In genomic region chr22:45212306-45212709, GRCh38 we compare ENCODE assay signal across 8 cellular contexts. TPM values are rescaled to one million over a fixed set of nuclear protein-coding genes. Genes with fewer than 3 reads are reported as not detected.
A peak's percentile ranks its signal among the peaks of the same experiment; 100 is the strongest.
DNase-seq lines count a peak whose midpoint lies in the region; ATAC-seq, FAIRE-seq and TF ChIP-seq lines count a peak whose summit lies in the region.

No MANE protein-coding gene starts in this region.

- peaks cover 0 to 36% of the 10 kb centered on the region in 2 experiments; a peak in 3 of 5 replicates for H3K4me1 ChIP-seq in K562 (replicated peaks in 1 of 2; ENCODE audit: control insufficient read depth in 2 of 2, insufficient read depth in 2 of 2, low read length in 2 of 2)
- H3K4me1 ChIP-seq in iPS-20b (ENCODE audit: insufficient read depth, low read length): peaks cover 15% of the 10 kb centered on the region
- H3K4me1 ChIP-seq in skeletal muscle tissue (ENCODE audit: control insufficient read depth in 3 of 3, insufficient read depth in 3 of 3, low read length in 3 of 3): peaks cover 18 to 43% (median 28%) of the 10 kb centered on the region in 3 donors

- 4% methylated on average over 11 of the region's 14 CpGs for WGBS in K562 (ENCODE audit: insufficient coverage, low coverage, missing lambda C conversion rate)

- H3K36me3 ChIP-seq in K562 (ENCODE audit: control insufficient read depth, insufficient read depth, low read length) (no peaks in the 10 kb centered on the region), iPS-20b (ENCODE audit: insufficient read depth, low read depth, low read length) (no peaks in the 10 kb centered on the region), skeletal muscle tissue (ENCODE audit: control insufficient read depth in 3 of 3, insufficient read depth in 3 of 3, low read length in 3 of 3) (peaks cover 0 to 4% (median 3%) of the 10 kb centered on the region in 3 donors)

- ATAC-seq in K562 (peak; percentile 51), HG02642 (IDR thresholded peaks at IDR 0.05; ENCODE audit: poor library complexity, unreplicated experiment) (no peak), GM18861 (IDR thresholded peaks at IDR 0.05; ENCODE audit: unreplicated experiment) (no peak)

- no peak for FAIRE-seq in K562 (lab: Jason Lieb, UNC)

- peaks cover 22% of the 10 kb centered on the region; the same call in 1 of the 2 replicates for H4K20me1 ChIP-seq in K562 (replicated peaks; ENCODE audit: control insufficient read depth, insufficient read depth, low read length)

- H3K4me3 ChIP-seq in K562 (no peak overlapping the region), iPS-20b (ENCODE audit: low read length) (no peak overlapping the region), skeletal muscle tissue (ENCODE audit: low read length in 3 of 3) (peak overlapping the region; percentile 65 to 82 (median 70))

- peak overlapping the region in 1 of 2 experiments; percentile 35; a peak in 1 of 4 replicates for H3K9ac ChIP-seq in K562 (ENCODE audit: insufficient read depth in 1 of 2, low read depth in 2 of 2, low read length in 2 of 2)
- H3K9ac ChIP-seq in iPS-20b (ENCODE audit: low read depth, low read length): peak overlapping the region; percentile 45; the same call in 1 of the 2 replicates
- peak overlapping the region; percentile 43 to 78 (median 68) for H3K9ac ChIP-seq in skeletal muscle tissue (ENCODE audit: low read depth in 1 of 3, low read length in 3 of 3)

- BruUV-seq in K562 (replicated peaks; lab: Mats Ljungman, UMichigan): no TSS peak

- no peak overlapping the region for H3K4me2 ChIP-seq in K562 (ENCODE audit: insufficient read depth, low read length)

- H2AFZ ChIP-seq in K562 (ENCODE audit: low read depth, low read length): no peak overlapping the region

- no peak for TF ChIP-seq CTCF in K562 (IDR thresholded peaks at IDR 0.05 in 2 of 3, conservative IDR thresholded peaks at IDR 0.05 in 1 of 3; ENCODE audit: insufficient read depth in 2 of 3, low read depth in 1 of 3, low read length in 3 of 3)

- H3K9me3 ChIP-seq in K562 (replicated peaks; ENCODE audit: control insufficient read depth, insufficient read depth, low read depth, low read length) (no peaks in the 10 kb centered on the region), iPS-20b (ENCODE audit: insufficient read depth, low read depth, low read length) (no peaks in the 10 kb centered on the region), skeletal muscle tissue (ENCODE audit: control insufficient read depth in 3 of 3, low read length in 3 of 3) (no peaks in the 10 kb centered on the region)

- POLR2A ChIA-PET in K562 (lab: Yijun Ruan, JAX): interaction anchor here (0.9 kb wide), 1 partner anchor 22 kb away, joined by 3 read pairs; no protein-coding TSS in a partner anchor

- DNase-seq in HCEC 1CT: peak; percentile 80
- DNase-seq in K562 (ENCODE audit: extremely low read depth in 1 of 4, low spot score in 3 of 4): peak in 2 of 4 experiments; percentile 12 to 13
- no peak for DNase-seq in activated naive CD4-positive, alpha-beta T cell (lab: John Stamatoyannopoulos, UW)
- no peak for DNase-seq in effector CD8-positive, alpha-beta T cell (lab: John Stamatoyannopoulos, UW)

- intact Hi-C loops in K562 (cut with micrococcal nuclease): no loop called here

- no peaks in the 10 kb centered on the region for H3K79me2 ChIP-seq in K562 (ENCODE audit: control insufficient read depth, insufficient read depth, low read length)

- TF ChIP-seq RAD21 in K562 (CRISPR knock-in tag; conservative IDR thresholded peaks at IDR 0.05 in 1 of 2, IDR thresholded peaks at IDR 0.05 in 1 of 2): no peak

- TF ChIP-seq EP300 in K562 (IDR thresholded peaks at IDR 0.05; ENCODE audit: low read length): no peak

- H3K27me3 ChIP-seq in K562 (ENCODE audit: control insufficient read depth in 2 of 2, insufficient read depth in 2 of 2, low read length in 2 of 2) (peaks cover 0 to 8% of the 10 kb centered on the region in 2 experiments; a peak in 2 of 5 replicates), iPS-20b (ENCODE audit: insufficient read depth, low read length) (no peaks in the 10 kb centered on the region), skeletal muscle tissue (ENCODE audit: control insufficient read depth in 3 of 3, insufficient read depth in 3 of 3, low read length in 3 of 3) (no peaks in the 10 kb centered on the region)

- in situ Hi-C loops in K562 (cut with MboI): no loop called here

- CTCF ChIA-PET in K562 (lab: Yijun Ruan, JAX; ENCODE audit: low intra/inter-chr PET ratio): no interaction called here

- no peak overlapping the region for H3K27ac ChIP-seq in K562 (ENCODE audit: extremely low read depth, low read depth, low read length)
- no peak overlapping the region for H3K27ac ChIP-seq in iPS-20b (ENCODE audit: low read length)
- H3K27ac ChIP-seq in skeletal muscle tissue (ENCODE audit: low read depth, low read length): peak overlapping the region; percentile 63

- H3K9me1 ChIP-seq in K562 (ENCODE audit: control insufficient read depth, insufficient read depth, low read length): no peaks in the 10 kb centered on the region

- TF ChIP-seq POLR2A in K562 (conservative IDR thresholded peaks at IDR 0.05): no peak

TF ChIP-seq in K562, 482 proteins besides CTCF, POLR2A, EP300 and RAD21 (continues in another document):
- no peak for TF ChIP-seq MNT (conservative IDR thresholded peaks at IDR 0.05)
- TF ChIP-seq HCFC1 (IDR thresholded peaks at IDR 0.05; ENCODE audit: low read depth, low read length): no peak
- TF ChIP-seq ZBTB7A (IDR thresholded peaks at IDR 0.05; ENCODE audit: borderline replicate concordance, control insufficient read depth, low read depth, low read length): no peak
- no peak for TF ChIP-seq ZNF551 (CRISPR knock-in tag; IDR thresholded peaks at IDR 0.05)
- peak; percentile 43; the same call in 1 of the 2 replicates for TF ChIP-seq C11orf30 (IDR thresholded peaks at IDR 0.05; ENCODE audit: low read depth)
- no peak for TF ChIP-seq POLR3G (IDR thresholded peaks at IDR 0.05; ENCODE audit: extremely low read depth, insufficient read length, insufficient replicate concordance)
- TF ChIP-seq RHOXF2B (CRISPR knock-in tag; conservative IDR thresholded peaks at IDR 0.05): no peak
- no peak for TF ChIP-seq ZFP30 (CRISPR knock-in tag; IDR thresholded peaks at IDR 0.05; ENCODE audit: borderline replicate concordance)
- no peak for TF ChIP-seq ZFP1 (CRISPR knock-in tag; IDR thresholded peaks at IDR 0.05)
- TF ChIP-seq SRSF3 (IDR thresholded peaks at IDR 0.05; ENCODE audit: insufficient read depth, low read length): no peak
- no peak for TF ChIP-seq RBM17 (IDR thresholded peaks at IDR 0.05; ENCODE audit: borderline replicate concordance, low read depth, low read length)
- no peak for TF ChIP-seq EZH2 (IDR thresholded peaks at IDR 0.05; ENCODE audit: borderline replicate concordance, low read depth, low read length)

RNA-seq across cellular contexts. Expression of gene KIAA0930, which starts 28.4 kb away (rescaled TPM):
- 2.7 and 4.4 TPM in 2 replicates for total RNA-seq in K562 (2011; cell fraction: chromatin; rRNA removed; ENCODE audit: low replicate concordance)
- total RNA-seq in K562 (2011; cell fraction: nucleolus; rRNA removed): 2.4 and 3.7 TPM in 2 replicates
- total RNA-seq in K562 (2011; cell fraction: nucleoplasm; rRNA removed): 2.3 and 3.2 TPM in 2 replicates
- total RNA-seq in K562 (2014; rRNA removed) (8.5 and 11.5 TPM in 2 replicates), K562 (2014; rRNA removed; fragmentation: Illumina TruSeq; extraction: Trizol) (3.0 TPM in 2 replicates), K562 (2015; rRNA removed; fragmentation: Illumina TruSeq; extraction: Trizol) (5.0 and 5.9 TPM in 2 replicates), K562 (2021) (11.7 and 12.1 TPM in 2 replicates), skeletal muscle tissue (6.8 TPM)
- polyA plus RNA-seq in K562 (2011; rRNA removed) (7.7 and 7.9 TPM in 2 replicates), K562 (2014; fragmentation: Illumina TruSeq; extraction: Trizol) (6.4 and 8.3 TPM in 2 replicates), K562 (2014; fragmentation: Nextera tagmentation; extraction: Ambion mirVana) (under 1 TPM; 0.24 to 0.46 TPM), K562 (2014; rRNA removed) (8.1 and 12.1 TPM in 2 replicates)
- 8.7 and 16.2 TPM in 2 replicates for polyA plus RNA-seq in K562 (2011; cell fraction: cytosol; rRNA removed)
- 9.8 and 13.3 TPM in 2 replicates for polyA plus RNA-seq in K562 (2011; cell fraction: nucleus; rRNA removed)
- 7.7 and 9.5 TPM in 2 replicates for polyA plus RNA-seq in K562 (2012)
- 2.1 and 4.3 TPM in 2 replicates for polyA minus RNA-seq in K562 (2011; rRNA and poly(A)+ RNA removed)
- polyA minus RNA-seq in K562 (2011; cell fraction: cytosol; rRNA and poly(A)+ RNA removed): 6.1 and 6.6 TPM in 2 replicates
- polyA minus RNA-seq in K562 (2011; cell fraction: nucleus; rRNA and poly(A)+ RNA removed): 1.1 and 1.8 TPM in 2 replicates

RNA-seq across cellular contexts. Expression of gene NUP50, which starts 48.6 kb away (rescaled TPM):
- 29.2 and 70.6 TPM in 2 replicates for total RNA-seq in K562 (2011; cell fraction: chromatin; rRNA removed; ENCODE audit: low replicate concordance)
- total RNA-seq in K562 (2011; cell fraction: nucleolus; rRNA removed): 26.7 and 30.3 TPM in 2 replicates
- 33.5 and 52.8 TPM in 2 replicates for total RNA-seq in K562 (2011; cell fraction: nucleoplasm; rRNA removed)
- 77.6 and 85.3 TPM in 2 replicates for total RNA-seq in K562 (2014; rRNA removed)
- 55.3 and 62.0 TPM in 2 replicates for total RNA-seq in K562 (2014; rRNA removed; fragmentation: Illumina TruSeq; extraction: Trizol)
- total RNA-seq in K562 (2015; rRNA removed; fragmentation: Illumina TruSeq; extraction: Trizol): 61.8 and 62.2 TPM in 2 replicates
- total RNA-seq in K562 (2021): 83.7 and 84.2 TPM in 2 replicates
- 21.8 and 29.3 TPM in 2 replicates for polyA plus RNA-seq in K562 (2011; rRNA removed)
- polyA plus RNA-seq in K562 (2011; cell fraction: cytosol; rRNA removed): 17.4 and 20.5 TPM in 2 replicates
- polyA plus RNA-seq in K562 (2011; cell fraction: nucleus; rRNA removed): 16.0 and 30.2 TPM in 2 replicates
- polyA plus RNA-seq in K562 (2012): 23.7 and 44.7 TPM in 2 replicates
- 44.8 and 57.5 TPM in 2 replicates for polyA plus RNA-seq in K562 (2014; fragmentation: Illumina TruSeq; extraction: Trizol)
- 10 to 100 TPM; 23.8 to 25.9 TPM for polyA plus RNA-seq in K562 (2014; fragmentation: Nextera tagmentation; extraction: Ambion mirVana)
- 39.3 and 49.3 TPM in 2 replicates for polyA plus RNA-seq in K562 (2014; rRNA removed)
- 43.2 and 54.9 TPM in 2 replicates for polyA minus RNA-seq in K562 (2011; rRNA and poly(A)+ RNA removed)
- polyA minus RNA-seq in K562 (2011; cell fraction: cytosol; rRNA and poly(A)+ RNA removed): 17.9 and 19.7 TPM in 2 replicates
- polyA minus RNA-seq in K562 (2011; cell fraction: nucleus; rRNA and poly(A)+ RNA removed): 22.3 and 30.1 TPM in 2 replicates
- total RNA-seq in skeletal muscle tissue: 19.8 TPM

Comparison
In these comparisons a context has a peak if more than half of its experiments do, and no peak if none do; other contexts are left out.
1. H3K4me3 ChIP-seq: peak in skeletal muscle tissue (3 of 3); none in K562 (single experiment) and iPS-20b (single experiment).